ENCODE assay signal across 35 cellular contexts in the genomic region with DNA sequence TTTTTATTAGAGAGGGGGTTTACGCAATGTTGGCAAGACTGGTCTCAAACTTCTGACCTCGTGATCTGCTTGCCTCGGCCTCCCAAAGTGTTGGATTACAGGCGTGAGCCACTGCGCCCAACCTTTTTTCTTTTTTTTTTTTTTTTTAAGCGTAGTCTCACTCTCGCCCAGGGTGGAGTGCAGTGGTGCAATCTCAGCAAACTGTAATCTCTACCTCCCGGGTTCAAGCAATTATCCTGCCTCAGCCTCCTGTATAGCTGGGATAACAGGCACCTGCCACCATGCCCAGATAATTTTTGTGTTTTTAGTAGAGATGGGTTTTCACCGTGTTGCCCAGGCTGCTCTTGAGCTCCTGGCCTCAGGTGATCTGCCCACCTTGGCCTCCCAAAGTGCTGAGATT.
"Had no signal": no experiment of that assay in that cellular context is flagged by ENCODE, and none has a peak within 500 bp of the region (broad histone marks: within the 10 kb centered on the region; RNA-seq: fewer than 3 reads in every experiment).

No MANE protein-coding gene starts in this region.

- H3K27ac Mint-ChIP-seq: activated B cell treated with CpG ODN at 0.5 μM for 24 hours; activated CD4-positive, alpha-beta memory T cell treated with anti-CD3 and anti-CD28 coated beads for 36 hours; activated CD4-positive, alpha-beta T cell treated with anti-CD3 and anti-CD28 coated beads, Interleukin-2, amount 10 ng/mL, durations not matched to agents 24 days and 14 days; activated CD8-positive, alpha-beta T cell treated with anti-CD3 and anti-CD28 coated beads for 36 hours; activated naive CD4-positive, alpha-beta T cell treated with anti-CD3 and anti-CD28 coated beads for 36 hours; activated naive CD8-positive, alpha-beta T cell; activated naive CD8-positive, alpha-beta T cell treated with anti-CD3 and anti-CD28 coated beads, Interleukin-2, amount 10 ng/mL, durations not matched to agents 7 days and 5 days; activated naive CD8-positive, alpha-beta T cell treated with anti-CD3 and anti-CD28 coated beads, Interleukin-2, amount 50 U/mL, for 24 hours; activated T-cell treated with anti-CD3 and anti-CD28 coated beads, Interleukin-2, amount 50 U/mL, for 72 hours; activated T-helper 1 cell treated with anti-CD3 and anti-CD28 coated beads, Interleukin-12 subunit alpha, Interleukin-12 subunit beta, Interleukin-2, Interleukin-4 antibody, amounts not matched to agents 30 ng/mL and 10 ng/mL and 1 ng/mL, durations not matched to agents 14 hours and 24 hours and 36 hours; activated T-helper 17 cell treated with anti-CD3 and anti-CD28 coated beads, Interleukin-2, amount 50 U/mL, for 72 hours; brain; T-helper 2 cell treated with Interferon-gamma antibody and Interleukin-4, amounts not matched to agents 5 μg/mL and 100 μg/mL, for 36 hours had no signal

- H3K4me3 Mint-ChIP-seq: activated B cell treated with CpG ODN at 0.5 μM for 24 hours; activated CD4-positive, alpha-beta memory T cell treated with anti-CD3 and anti-CD28 coated beads for 36 hours; activated CD4-positive, alpha-beta T cell treated with anti-CD3 and anti-CD28 coated beads, Interleukin-2, amount 10 ng/mL, durations not matched to agents 24 days and 14 days; activated CD8-positive, alpha-beta T cell treated with anti-CD3 and anti-CD28 coated beads for 36 hours; activated naive CD4-positive, alpha-beta T cell treated with anti-CD3 and anti-CD28 coated beads for 36 hours; activated naive CD8-positive, alpha-beta T cell; activated naive CD8-positive, alpha-beta T cell treated with anti-CD3 and anti-CD28 coated beads, Interleukin-2, amount 10 ng/mL, durations not matched to agents 7 days and 5 days; activated naive CD8-positive, alpha-beta T cell treated with anti-CD3 and anti-CD28 coated beads, Interleukin-2, amount 50 U/mL, for 24 hours; activated T-cell treated with anti-CD3 and anti-CD28 coated beads, Interleukin-2, amount 50 U/mL, for 4 hours; activated T-cell treated with anti-CD3 and anti-CD28 coated beads, Interleukin-2, amount 50 U/mL, for 72 hours; activated T-helper 1 cell treated with anti-CD3 and anti-CD28 coated beads, Interleukin-12 subunit alpha, Interleukin-12 subunit beta, Interleukin-2, Interleukin-4 antibody, amounts not matched to agents 30 ng/mL and 10 ng/mL and 1 ng/mL, durations not matched to agents 14 hours and 24 hours and 36 hours; activated T-helper 17 cell treated with anti-CD3 and anti-CD28 coated beads, Interleukin-2, amount 50 U/mL, for 72 hours; brain; central memory CD8-positive, alpha-beta T cell; T-helper 2 cell treated with Interferon-gamma antibody and Interleukin-4, amounts not matched to agents 5 μg/mL and 100 μg/mL, for 36 hours had no signal

- H3K27ac ChIP-seq: ascending aorta, cardiac muscle cell, VCaP had no signal

- H3K4me3 ChIP-seq: ascending aorta, cardiac muscle cell had no signal

- H3K4me1 ChIP-seq: ascending aorta had no signal

- H3K27me3 Mint-ChIP-seq: activated B cell treated with CpG ODN at 0.5 μM for 24 hours; activated CD4-positive, alpha-beta memory T cell treated with anti-CD3 and anti-CD28 coated beads for 36 hours; activated CD8-positive, alpha-beta T cell treated with anti-CD3 and anti-CD28 coated beads for 36 hours; activated naive CD8-positive, alpha-beta T cell; activated naive CD8-positive, alpha-beta T cell treated with anti-CD3 and anti-CD28 coated beads, Interleukin-2, amount 50 U/mL, for 24 hours; activated T-helper 17 cell treated with anti-CD3 and anti-CD28 coated beads, Interleukin-2, amount 50 U/mL, for 72 hours; brain; central memory CD8-positive, alpha-beta T cell had no signal

- H3K4me1 Mint-ChIP-seq: activated B cell treated with CpG ODN at 0.5 μM for 24 hours; activated CD4-positive, alpha-beta T cell treated with anti-CD3 and anti-CD28 coated beads, Interleukin-2, amount 10 ng/mL, durations not matched to agents 24 days and 14 days; activated naive CD8-positive, alpha-beta T cell treated with anti-CD3 and anti-CD28 coated beads, Interleukin-2, amount 10 ng/mL, durations not matched to agents 7 days and 5 days; activated naive CD8-positive, alpha-beta T cell treated with anti-CD3 and anti-CD28 coated beads, Interleukin-2, amount 50 U/mL, for 24 hours; activated T-helper 17 cell treated with anti-CD3 and anti-CD28 coated beads, Interleukin-2, amount 50 U/mL, for 72 hours; brain; central memory CD8-positive, alpha-beta T cell had no signal

- H3K36me3 ChIP-seq: ascending aorta, cardiac muscle cell had no signal

- H3K27me3 ChIP-seq: ascending aorta, cardiac muscle cell had no signal

- H3K9me3 Mint-ChIP-seq: activated B cell treated with CpG ODN at 0.5 μM for 24 hours; activated CD4-positive, alpha-beta memory T cell treated with anti-CD3 and anti-CD28 coated beads for 36 hours; activated CD4-positive, alpha-beta T cell treated with anti-CD3 and anti-CD28 coated beads, Interleukin-2, amount 10 ng/mL, durations not matched to agents 24 days and 14 days; activated CD8-positive, alpha-beta T cell treated with anti-CD3 and anti-CD28 coated beads for 36 hours; activated naive CD4-positive, alpha-beta T cell treated with anti-CD3 and anti-CD28 coated beads for 36 hours; activated naive CD8-positive, alpha-beta T cell treated with anti-CD3 and anti-CD28 coated beads, Interleukin-2, amount 10 ng/mL, durations not matched to agents 7 days and 5 days; activated naive CD8-positive, alpha-beta T cell treated with anti-CD3 and anti-CD28 coated beads, Interleukin-2, amount 50 U/mL, for 24 hours; activated T-cell treated with anti-CD3 and anti-CD28 coated beads, Interleukin-2, amount 50 U/mL, for 4 hours; activated T-cell treated with anti-CD3 and anti-CD28 coated beads, Interleukin-2, amount 50 U/mL, for 72 hours; activated T-helper 1 cell treated with anti-CD3 and anti-CD28 coated beads, Interleukin-12 subunit alpha, Interleukin-12 subunit beta, Interleukin-2, Interleukin-4 antibody, amounts not matched to agents 30 ng/mL and 10 ng/mL and 1 ng/mL, durations not matched to agents 14 hours and 24 hours and 36 hours; activated T-helper 17 cell treated with anti-CD3 and anti-CD28 coated beads, Interleukin-2, amount 50 U/mL, for 72 hours; brain; central memory CD8-positive, alpha-beta T cell; T-helper 2 cell treated with Interferon-gamma antibody and Interleukin-4, amounts not matched to agents 5 μg/mL and 100 μg/mL, for 36 hours had no signal

- H3K9me3 ChIP-seq: ascending aorta had no signal

- H3K36me3 Mint-ChIP-seq: activated CD4-positive, alpha-beta memory T cell treated with anti-CD3 and anti-CD28 coated beads for 36 hours; activated naive CD8-positive, alpha-beta T cell; activated naive CD8-positive, alpha-beta T cell treated with anti-CD3 and anti-CD28 coated beads, Interleukin-2, amount 10 ng/mL, durations not matched to agents 7 days and 5 days; brain had no signal

- DNase-seq: activated B cell treated with CpG ODN at 0.5 μM for 24 hours; activated CD4-positive, alpha-beta memory T cell treated with anti-CD3 and anti-CD28 coated beads for 36 hours; activated CD4-positive, alpha-beta T cell treated with anti-CD3 and anti-CD28 coated beads for 4 hours; activated CD4-positive, alpha-beta T cell treated with anti-CD3 and anti-CD28 coated beads, Interleukin-2, amount 10 ng/mL, durations not matched to agents 24 days and 14 days; activated CD4-positive, alpha-beta T cell treated with anti-CD3 and anti-CD28 coated beads, Interleukin-2, amount 50 U/mL, for 1 hour; activated CD4-positive, alpha-beta T cell treated with anti-CD3 and anti-CD28 coated beads, Interleukin-2, amount 50 U/mL, for 4 hours; activated CD4-positive, CD25-positive, alpha-beta regulatory T cell treated with anti-CD3 and anti-CD28 coated beads, Interleukin-2, amount 50 U/mL, for 72 hours; activated CD8-positive, alpha-beta memory T cell treated with anti-CD3 and anti-CD28 coated beads, Interleukin-2, amount 50 U/mL, for 4 hours; activated CD8-positive, alpha-beta T cell treated with anti-CD3 and anti-CD28 coated beads for 36 hours; activated effector memory CD4-positive, alpha-beta T cell treated with anti-CD3 and anti-CD28 coated beads, Interleukin-2, amount 50 U/mL, for 16 hours; activated gamma-delta T cell treated with Interleukin-2 at 50 U/mL for 16 hours; activated naive CD4-positive, alpha-beta T cell; activated naive CD4-positive, alpha-beta T cell treated with anti-CD3 and anti-CD28 coated beads for 36 hours; activated naive CD4-positive, alpha-beta T cell treated with anti-CD3 and anti-CD28 coated beads, Interleukin-2, amount 50 U/mL, for 16 hours; activated naive CD8-positive, alpha-beta T cell treated with anti-CD3 and anti-CD28 coated beads, Interleukin-2, amount 10 ng/mL, durations not matched to agents 7 days and 5 days; activated naive CD8-positive, alpha-beta T cell treated with anti-CD3 and anti-CD28 coated beads, Interleukin-2, amount 50 U/mL, for 24 hours; activated T-cell treated with anti-CD3 and anti-CD28 coated beads for 4 hours; activated T-cell treated with anti-CD3 and anti-CD28 coated beads, Interleukin-2, amount 50 U/mL, for 1 hour; activated T-cell treated with anti-CD3 and anti-CD28 coated beads, Interleukin-2, amount 50 U/mL, for 4 hours; activated T-cell treated with anti-CD3 and anti-CD28 coated beads, Interleukin-2, amount 50 U/mL, for 72 hours; amygdala; anterior cingulate cortex; caudate nucleus; cerebellar nuclear complex; T-helper 2 cell; T-helper 9 cell had no signal

- ATAC-seq: activated CD8-positive, alpha-beta T cell treated with anti-CD3 and anti-CD28 coated beads for 36 hours; activated naive CD8-positive, alpha-beta T cell treated with anti-CD3 and anti-CD28 coated beads, Interleukin-2, amount 50 U/mL, for 24 hours; activated T-cell treated with anti-CD3 and anti-CD28 coated beads, Interleukin-2, amount 50 U/mL, for 4 hours; activated T-cell treated with anti-CD3 and anti-CD28 coated beads, Interleukin-2, amount 50 U/mL, for 72 hours; activated T-helper 17 cell treated with anti-CD3 and anti-CD28 coated beads, Interleukin-2, amount 50 U/mL, for 72 hours had no signal
